ENCODE assay signal across 19 cellular contexts in the genomic region with DNA sequence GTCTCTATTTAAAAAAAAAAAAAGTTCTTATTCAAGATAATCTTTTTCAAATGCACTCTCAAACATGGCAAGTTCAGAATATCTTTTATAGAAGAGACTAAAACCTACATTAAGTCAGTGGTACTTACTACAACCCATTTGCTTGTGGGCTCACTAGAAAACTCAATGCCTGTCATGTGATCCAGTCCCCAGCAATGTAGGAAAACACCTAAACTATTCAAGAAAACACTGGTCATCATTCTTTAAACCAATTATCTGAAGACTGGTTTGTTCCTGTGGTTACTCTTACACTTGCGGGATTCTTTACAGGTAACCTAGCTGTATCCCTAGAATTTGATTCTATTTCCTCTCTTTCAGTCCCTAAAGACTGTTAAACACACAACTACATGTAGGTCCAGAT. TPM values are rescaled to one million over a fixed set of nuclear protein-coding genes. Genes with fewer than 3 reads are reported as not detected.
DNase-seq lines count a peak whose midpoint lies in the region; ATAC-seq, FAIRE-seq and TF ChIP-seq lines count a peak whose summit lies in the region.
"Had no signal": no experiment of that assay in that cellular context is flagged by ENCODE, and none has a peak within 500 bp of the region (broad histone marks: within the 10 kb centered on the region; RNA-seq: fewer than 3 reads in every experiment).

No MANE protein-coding gene starts in this region.

- peaks cover 16% of the 10 kb centered on the region for H3K36me3 ChIP-seq in astrocyte (ENCODE audit: insufficient read depth, low read length)

- POLR2A ChIA-PET in CD4-positive, alpha-beta T cell (lab: Charles Lee), result no interaction called here

- BruUV-seq in Calu3 (replicated peaks; lab: Mats Ljungman, UMichigan), result TSS peak; percentile 11

- no peaks in the 10 kb centered on the region for H3K27me3 Mint-ChIP-seq in CD4-positive, alpha-beta T cell
- H3K27me3 Mint-ChIP-seq in Calu3 (ENCODE audit: unreplicated experiment) (no peaks in the 10 kb centered on the region), astrocyte (ENCODE audit: low read depth, unreplicated experiment) (no peaks in the 10 kb centered on the region)

- DNase-seq in CD4-positive, alpha-beta T cell, result no peak
- DNase-seq in Calu3 (no peak), astrocyte (ENCODE audit: low read depth) (no peak), renal cortical epithelial cell (ENCODE audit: low read depth) (peak; percentile 55), KBM-7 (no peak), HuH-7.5 (ENCODE audit: low spot score) (no peak), activated gamma-delta T cell (lab: John Stamatoyannopoulos, UW) (no peak)
- DNase-seq: DMS53, GF-D8, H7, NCI-H1105 treated with DMSO at 0.1 percent for 48 hours, NCI-H1694 treated with DMSO at 0.1 percent for 48 hours, NCI-H2081 treated with DMSO at 0.1 percent for 48 hours, NCI-H446, NCI-H526, Peyer's patch had no signal

- H3K9me3 ChIP-seq in CD4-positive, alpha-beta T cell (ENCODE audit: control insufficient read depth, low read length), result no peaks in the 10 kb centered on the region
- no peaks in the 10 kb centered on the region for H3K9me3 ChIP-seq in astrocyte (ENCODE audit: insufficient read depth, low read depth, low read length)
- H3K9me3 ChIP-seq: Peyer's patch had no signal

- CTCF ChIA-PET in CD4-positive, alpha-beta T cell (lab: Charles Lee), result no interaction called here
- CTCF ChIA-PET in Calu3 (lab: Charles Lee), result no interaction called here

- no peak overlapping the region for H3K9ac ChIP-seq in astrocyte (ENCODE audit: low read length)

- FAIRE-seq in astrocyte (lab: Jason Lieb, UNC), result no peak
- FAIRE-seq: D721Med had no signal

- no peaks in the 10 kb centered on the region for H3K4me1 ChIP-seq in astrocyte (ENCODE audit: insufficient read depth, low read length)

- peak overlapping the region; percentile 36 for H3K27ac Mint-ChIP-seq in CD4-positive, alpha-beta T cell
- H3K27ac Mint-ChIP-seq in Calu3 (ENCODE audit: unreplicated experiment) (no peak overlapping the region), astrocyte (ENCODE audit: unreplicated experiment) (peak overlapping the region; percentile 12)

- H3K36me3 Mint-ChIP-seq in CD4-positive, alpha-beta T cell (ENCODE audit: low read depth), result peaks cover 89% of the 10 kb centered on the region
- H3K36me3 Mint-ChIP-seq in Calu3 (ENCODE audit: insufficient read depth, unreplicated experiment), result peaks cover 18% of the 10 kb centered on the region
- peaks cover 2% of the 10 kb centered on the region for H3K36me3 Mint-ChIP-seq in astrocyte (ENCODE audit: low read depth, unreplicated experiment)

- H3K27ac ChIP-seq in CD4-positive, alpha-beta T cell (ENCODE audit: low read depth, low read length), result no peak overlapping the region
- H3K27ac ChIP-seq in astrocyte (ENCODE audit: low read depth, low read length), result no peak overlapping the region
- H3K27ac ChIP-seq: Peyer's patch had no signal

- intact Hi-C loops in CD4-positive, alpha-beta T cell (cut with DNase I, micrococcal nuclease), result no loop called here
- intact Hi-C loops in Calu3 (cut with micrococcal nuclease; ENCODE audit: unreplicated experiment), result no loop called here

- no peak overlapping the region for H3K4me3 Mint-ChIP-seq in CD4-positive, alpha-beta T cell
- no peak overlapping the region for H3K4me3 Mint-ChIP-seq in Calu3 (ENCODE audit: low read depth, unreplicated experiment)
- H3K4me3 Mint-ChIP-seq in astrocyte (ENCODE audit: unreplicated experiment), result no peak overlapping the region

- no peak for TF ChIP-seq CTCF in CD4-positive, alpha-beta T cell (IDR thresholded peaks at IDR 0.05)
- TF ChIP-seq CTCF in Calu3 (IDR thresholded peaks at IDR 0.05; ENCODE audit: unreplicated experiment) (no peak), astrocyte (IDR thresholded peaks at IDR 0.05; ENCODE audit: insufficient read depth, low read depth, low read length) (no peak)

- no peak overlapping the region for H2AFZ ChIP-seq in astrocyte (ENCODE audit: low read depth, low read length)

- H4K20me1 ChIP-seq in astrocyte (ENCODE audit: insufficient read depth, low read length), result peaks cover 70% of the 10 kb centered on the region

- no peak for ATAC-seq in CD4-positive, alpha-beta T cell (ENCODE audit: poor library complexity)
- ATAC-seq in GM19455 (IDR thresholded peaks at IDR 0.05; ENCODE audit: unreplicated experiment), result no peak
- ATAC-seq: SK-N-SH treated with all-trans-retinoic acid at 6 μM for 48 hours had no signal

- peaks cover 67% of the 10 kb centered on the region for H3K4me1 Mint-ChIP-seq in CD4-positive, alpha-beta T cell (ENCODE audit: low read depth)
- peaks cover 14% of the 10 kb centered on the region for H3K4me1 Mint-ChIP-seq in Calu3 (ENCODE audit: low read depth, unreplicated experiment)
- peaks cover 3% of the 10 kb centered on the region for H3K4me1 Mint-ChIP-seq in astrocyte (ENCODE audit: low read depth, unreplicated experiment)

- no peak overlapping the region for H3K4me3 ChIP-seq in astrocyte (ENCODE audit: insufficient read depth, low read depth, low read length)
- H3K4me3 ChIP-seq: Peyer's patch had no signal

- in situ Hi-C loops in KBM-7 (cut with MboI; ENCODE audit: low pct_unique_long_range_greater_than_20kb, low sequenced_read_pairs), result no loop called here

- H3K4me2 ChIP-seq in astrocyte (ENCODE audit: low read length), result no peak overlapping the region

- H3K79me2 ChIP-seq in astrocyte (ENCODE audit: insufficient read depth, low read length), result peaks cover 89% of the 10 kb centered on the region

- no peaks in the 10 kb centered on the region for H3K9me3 Mint-ChIP-seq in CD4-positive, alpha-beta T cell
- no peaks in the 10 kb centered on the region for H3K9me3 Mint-ChIP-seq in Calu3 (ENCODE audit: low read depth, unreplicated experiment)
- H3K9me3 Mint-ChIP-seq in astrocyte (ENCODE audit: unreplicated experiment), result no peaks in the 10 kb centered on the region

- H3K27me3 ChIP-seq in CD4-positive, alpha-beta T cell (ENCODE audit: control insufficient read depth, insufficient read depth, low read length), result no peaks in the 10 kb centered on the region
- H3K27me3 ChIP-seq in astrocyte (ENCODE audit: insufficient read depth, low read length), result no peaks in the 10 kb centered on the region
- H3K27me3 ChIP-seq: Peyer's patch had no signal

RNA-seq across cellular contexts. Expression of gene MED13, which starts 19.6 kb away (rescaled TPM):
- total RNA-seq in CD4-positive, alpha-beta T cell, result 10 to 100 TPM; 75.7 to 85.8 TPM
- total RNA-seq in Calu3 (2022), result 42.0 and 50.2 TPM in 2 replicates
- total RNA-seq in astrocyte, result 49.3 and 55.0 TPM in 2 replicates
- 33.5 and 81.0 TPM in 2 replicates for total RNA-seq in renal cortical epithelial cell
